Comparison of ENCODE assay signal across 10 cellular contexts in the genomic region with DNA sequence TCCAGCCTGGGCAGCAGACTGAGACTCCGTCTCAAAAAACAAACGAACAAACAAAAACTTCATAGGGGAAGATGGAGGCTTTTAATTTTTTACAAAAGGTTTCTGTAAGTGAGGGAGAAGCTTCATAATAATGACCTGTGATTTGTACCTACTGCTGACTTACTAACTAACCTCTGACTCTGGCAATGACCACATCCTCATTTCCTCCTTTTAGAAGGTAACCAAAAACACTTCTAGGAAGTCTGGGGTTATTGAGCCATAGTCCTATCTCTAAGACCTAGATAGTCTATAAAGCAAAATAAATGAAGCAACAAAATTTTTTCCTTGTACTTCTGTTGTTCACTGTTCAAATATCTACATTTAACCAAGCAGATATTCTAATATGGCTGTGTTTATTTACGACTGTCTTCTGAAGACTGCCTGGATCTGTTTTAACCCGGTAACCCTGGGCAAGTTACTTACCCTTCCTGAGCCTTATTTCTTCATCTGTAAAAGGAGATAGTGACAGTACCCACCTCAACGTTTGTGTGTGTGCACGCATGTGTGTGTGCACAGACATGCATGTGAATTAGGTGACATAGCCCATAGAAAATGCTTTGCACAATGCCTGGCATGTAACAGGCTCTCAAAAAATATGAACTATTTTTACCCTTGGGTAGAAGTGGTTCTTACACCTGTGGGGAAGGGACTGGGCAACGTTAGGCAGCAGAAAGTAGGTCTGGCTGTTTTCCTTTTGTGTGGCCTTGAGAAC. TPM values are rescaled to one million over a fixed set of nuclear protein-coding genes. Genes with fewer than 3 reads are reported as not detected.
DNase-seq lines count a peak whose midpoint lies in the region; TF ChIP-seq lines count a peak whose summit lies in the region.
"Had no signal": no experiment of that assay in that cellular context is flagged by ENCODE, and none has a peak within 500 bp of the region (broad histone marks: within the 10 kb centered on the region; RNA-seq: fewer than 3 reads in every experiment).

No MANE protein-coding gene starts in this region.

- TF ChIP-seq CTCF in chondrocyte (IDR thresholded peaks at IDR 0.05) (no peak), osteocyte (IDR thresholded peaks at IDR 0.05) (no peak), progenitor cell of endocrine pancreas (IDR thresholded peaks at IDR 0.05; ENCODE audit: unreplicated experiment) (no peak)

- H3K36me3 Mint-ChIP-seq in chondrocyte (ENCODE audit: low read depth) = peaks cover 4% of the 10 kb centered on the region
- H3K36me3 Mint-ChIP-seq in osteocyte (ENCODE audit: unreplicated experiment) = no peaks in the 10 kb centered on the region
- peaks cover 3% of the 10 kb centered on the region for H3K36me3 Mint-ChIP-seq in progenitor cell of endocrine pancreas (ENCODE audit: insufficient read depth)

- no peak overlapping the region for H3K4me3 Mint-ChIP-seq in chondrocyte (ENCODE audit: unreplicated experiment)
- H3K4me3 Mint-ChIP-seq in osteocyte (ENCODE audit: unreplicated experiment) = peak overlapping the region; percentile 38
- H3K4me3 Mint-ChIP-seq in progenitor cell of endocrine pancreas (ENCODE audit: low read depth) = no peak overlapping the region
- H3K4me3 Mint-ChIP-seq: dendritic cell treated with granulocyte-macrophage colony-stimulating factor and Interleukin-4, amounts not matched to agents 40 ng/mL and 50 ng/mL, for 4 days; neural crest cell had no signal

- H3K4me1 Mint-ChIP-seq in chondrocyte (ENCODE audit: low read depth) (peaks cover 29% of the 10 kb centered on the region), osteocyte (ENCODE audit: unreplicated experiment) (peaks cover 29% of the 10 kb centered on the region), progenitor cell of endocrine pancreas (ENCODE audit: low read depth) (peaks cover 4% of the 10 kb centered on the region)

- TF ChIP-seq POLR2A in erythroblast (IDR thresholded peaks at IDR 0.05; ENCODE audit: low read length) = no peak

- peak; percentile 62 for DNase-seq in NOMO-1 treated with DMSO at 0.1 percent for 48 hours (lab: John Stamatoyannopoulos, UW; ENCODE audit: unreplicated experiment)
- no peak for DNase-seq in NOMO-1 treated with dmso at 0.1 percent for 144 hours (lab: John Stamatoyannopoulos, UW; ENCODE audit: unreplicated experiment)
- DNase-seq in OCI-M1 (lab: John Stamatoyannopoulos, UW) = peak; percentile 59
- no peak for DNase-seq in chondrocyte (ENCODE audit: low spot score)
- DNase-seq in osteocyte (ENCODE audit: extremely low spot score, unreplicated experiment) = no peak
- no peak for DNase-seq in AG20443 (ENCODE audit: low spot score)
- DNase-seq in progenitor cell of endocrine pancreas (ENCODE audit: low spot score, unreplicated experiment) = no peak
- DNase-seq in erythroblast (lab: John Stamatoyannopoulos, UW) = no peak

- H3K27me3 Mint-ChIP-seq in chondrocyte (ENCODE audit: low read depth) (no peaks in the 10 kb centered on the region), osteocyte (ENCODE audit: unreplicated experiment) (no peaks in the 10 kb centered on the region), progenitor cell of endocrine pancreas (no peaks in the 10 kb centered on the region)

- H3K27ac Mint-ChIP-seq in chondrocyte (ENCODE audit: unreplicated experiment) (peak overlapping the region; percentile 56), osteocyte (ENCODE audit: unreplicated experiment) (peak overlapping the region; percentile 72), progenitor cell of endocrine pancreas (no peak overlapping the region)
- H3K27ac Mint-ChIP-seq: dendritic cell treated with granulocyte-macrophage colony-stimulating factor and Interleukin-4, amounts not matched to agents 40 ng/mL and 50 ng/mL, for 4 days had no signal

- peaks cover 9% of the 10 kb centered on the region for H3K9me3 Mint-ChIP-seq in chondrocyte (ENCODE audit: low read depth)
- peaks cover 5% of the 10 kb centered on the region for H3K9me3 Mint-ChIP-seq in osteocyte (ENCODE audit: unreplicated experiment)
- H3K9me3 Mint-ChIP-seq in progenitor cell of endocrine pancreas (ENCODE audit: low read depth) = peaks cover 8% of the 10 kb centered on the region

RNA-seq across cellular contexts. Expression of gene SMNDC1, which starts 30.8 kb away (rescaled TPM):
- total RNA-seq in chondrocyte (24.9 to 27.5 TPM (median 26.2 TPM) in 3 replicates), osteocyte (28.9 and 31.7 TPM in 2 replicates), progenitor cell of endocrine pancreas (39.4 and 41.4 TPM in 2 replicates)

Comparison
In these comparisons a context has a peak if more than half of its experiments do, and no peak if none do; other contexts are left out.
1. DNase-seq: peak in NOMO-1 treated with DMSO at 0.1 percent for 48 hours (single experiment) and OCI-M1 (single experiment); none in NOMO-1 treated with dmso at 0.1 percent for 144 hours (single experiment), chondrocyte (single experiment), osteocyte (single experiment), AG20443 (single experiment), progenitor cell of endocrine pancreas (single experiment) and erythroblast (0 of 2).